ENCODE assay signal across 15 cellular contexts in the genomic region with DNA sequence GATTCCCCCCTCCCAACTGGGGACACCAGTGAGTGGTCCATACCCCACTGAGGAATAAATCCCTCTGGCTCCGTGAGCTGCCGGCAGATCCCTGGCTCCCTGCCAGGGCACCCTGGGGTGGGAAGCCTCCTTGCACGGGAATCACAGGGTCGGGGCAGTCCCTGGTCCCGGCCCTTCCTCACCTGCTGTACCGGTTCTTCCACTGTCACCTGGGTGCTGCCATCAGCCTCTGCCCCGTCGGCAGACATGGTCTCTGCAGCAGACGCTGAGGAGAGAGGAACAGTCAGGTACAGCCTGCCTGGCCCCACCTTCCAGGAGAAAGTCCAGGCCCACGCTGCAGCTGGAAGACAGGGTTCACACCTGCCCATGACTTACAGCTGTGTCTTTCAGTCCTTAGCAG. TPM values are rescaled to one million over a fixed set of nuclear protein-coding genes. Genes with fewer than 3 reads are reported as not detected.
DNase-seq lines count a peak whose midpoint lies in the region; ATAC-seq, FAIRE-seq and TF ChIP-seq lines count a peak whose summit lies in the region.
"Had no signal": no experiment of that assay in that cellular context is flagged by ENCODE, and none has a peak within 500 bp of the region (broad histone marks: within the 10 kb centered on the region; RNA-seq: fewer than 3 reads in every experiment).

No MANE protein-coding gene starts in this region.

- H3K36me3 ChIP-seq in K562 (ENCODE audit: control insufficient read depth, insufficient read depth, low read length) (peaks cover 47% of the 10 kb centered on the region; the same call in 2 of the 3 replicates), osteoblast (ENCODE audit: insufficient read depth, low read length) (peaks cover 61% of the 10 kb centered on the region)
- H3K36me3 ChIP-seq: ovary had no signal

- no peak for TF ChIP-seq EP300 in K562 (IDR thresholded peaks at IDR 0.05; ENCODE audit: low read length)

- DNase-seq in D341Med (ENCODE audit: low spot score), result peak; percentile 54
- DNase-seq in NCI-H1417 (lab: John Stamatoyannopoulos, UW), result peak in 2 of 3 experiments; percentile 79 to 87
- DNase-seq in K562 (ENCODE audit: extremely low read depth in 1 of 4, low spot score in 3 of 4), result peak in 2 of 4 experiments; percentile 13 to 16
- DNase-seq in osteoblast (ENCODE audit: insufficient read length, low spot score, missing footprints), result peak; percentile 52
- no peak for DNase-seq in NCI-H226
- DNase-seq: activated naive CD4-positive, alpha-beta T cell; AML-193; GDM1; KG1; NCI-H2171; ovary had no signal

- intact Hi-C loops in K562 (cut with micrococcal nuclease), result no loop called here

- H3K27ac ChIP-seq in K562 (ENCODE audit: extremely low read depth, low read depth, low read length) (no peak overlapping the region), osteoblast (ENCODE audit: low read depth, low read length) (no peak overlapping the region)
- H3K27ac ChIP-seq: ovary had no signal

- CTCF ChIA-PET in K562 (lab: Yijun Ruan, JAX; ENCODE audit: low intra/inter-chr PET ratio), result no interaction called here

- no peak for FAIRE-seq in K562 (lab: Jason Lieb, UNC)

- H3K27me3 ChIP-seq in K562 (ENCODE audit: control insufficient read depth in 2 of 2, insufficient read depth in 2 of 2, low read length in 2 of 2) (no peaks in the 10 kb centered on the region), osteoblast (ENCODE audit: insufficient read depth, low read length) (no peaks in the 10 kb centered on the region)
- H3K27me3 ChIP-seq: ovary had no signal

- in situ Hi-C loops in K562 (cut with MboI), result no loop called here

- TF ChIP-seq RAD21 in K562 (CRISPR knock-in tag; conservative IDR thresholded peaks at IDR 0.05 in 1 of 2, IDR thresholded peaks at IDR 0.05 in 1 of 2), result no peak

- ATAC-seq in K562, result no peak
- ATAC-seq in HG02798 (IDR thresholded peaks at IDR 0.05; ENCODE audit: poor library complexity, unreplicated experiment), result no peak
- ATAC-seq in GM21825 (IDR thresholded peaks at IDR 0.05; ENCODE audit: unreplicated experiment), result no peak
- ATAC-seq in HG03039 (IDR thresholded peaks at IDR 0.05; ENCODE audit: unreplicated experiment), result no peak

- 74% methylated on average over 10 of the region's 10 CpGs for WGBS in K562 (ENCODE audit: insufficient coverage, low coverage, missing lambda C conversion rate)

- no TSS peak for BruUV-seq in K562 (replicated peaks; lab: Mats Ljungman, UMichigan)

- H3K9me3 ChIP-seq in K562 (replicated peaks; ENCODE audit: control insufficient read depth, insufficient read depth, low read depth, low read length) (no peaks in the 10 kb centered on the region), osteoblast (ENCODE audit: low read depth, low read length) (no peaks in the 10 kb centered on the region)
- H3K9me3 ChIP-seq: ovary had no signal

- TF ChIP-seq CTCF in K562 (IDR thresholded peaks at IDR 0.05 in 2 of 3, conservative IDR thresholded peaks at IDR 0.05 in 1 of 3; ENCODE audit: insufficient read depth in 2 of 3, low read depth in 1 of 3, low read length in 3 of 3) (no peak), osteoblast (IDR thresholded peaks at IDR 0.05; ENCODE audit: extremely low read depth, low read depth, low read length) (no peak)

- peaks cover 4 to 10% of the 10 kb centered on the region in 2 experiments; a peak in 4 of 5 replicates for H3K4me1 ChIP-seq in K562 (replicated peaks in 1 of 2; ENCODE audit: control insufficient read depth in 2 of 2, insufficient read depth in 2 of 2, low read length in 2 of 2)
- peaks cover 1% of the 10 kb centered on the region for H3K4me1 ChIP-seq in osteoblast (ENCODE audit: insufficient read depth, low read length)

- POLR2A ChIA-PET in K562 (lab: Yijun Ruan, JAX), result interaction anchor here (0.7 kb wide), 1 partner anchor 1048 kb away, joined by 3 read pairs; no protein-coding TSS in a partner anchor

- no peak for TF ChIP-seq POLR2A in K562 (conservative IDR thresholded peaks at IDR 0.05)

- 0 out of 2 replicates have a peak, but pooled peaks cover under 1% of the 10 kb centered on the region for H4K20me1 ChIP-seq in K562 (replicated peaks; ENCODE audit: control insufficient read depth, insufficient read depth, low read length)
- peaks cover 45% of the 10 kb centered on the region for H4K20me1 ChIP-seq in osteoblast (ENCODE audit: insufficient read depth, low read length)

- H3K4me2 ChIP-seq in K562 (ENCODE audit: insufficient read depth, low read length) (no peak overlapping the region), osteoblast (ENCODE audit: insufficient read depth, low read length) (no peak overlapping the region)

- no peaks in the 10 kb centered on the region for H3K9me1 ChIP-seq in K562 (ENCODE audit: control insufficient read depth, insufficient read depth, low read length)

- peaks cover 9% of the 10 kb centered on the region for H3K79me2 ChIP-seq in K562 (ENCODE audit: control insufficient read depth, insufficient read depth, low read length)
- peaks cover 72% of the 10 kb centered on the region for H3K79me2 ChIP-seq in osteoblast (ENCODE audit: insufficient read depth, low read length)

- H3K9ac ChIP-seq in K562 (ENCODE audit: insufficient read depth in 1 of 2, low read depth in 2 of 2, low read length in 2 of 2), result peak overlapping the region in 1 of 2 experiments; percentile 75; a peak in 1 of 4 replicates

- H3K4me3 ChIP-seq in K562 (no peak overlapping the region), osteoblast (ENCODE audit: insufficient read depth, low read length) (no peak overlapping the region)
- H3K4me3 ChIP-seq: lung, ovary had no signal

- no peak overlapping the region for H2AFZ ChIP-seq in K562 (ENCODE audit: low read depth, low read length)
- H2AFZ ChIP-seq in osteoblast (ENCODE audit: low read length), result no peak overlapping the region

RNA-seq across cellular contexts. Expression of a gene that starts 6.3 kb away (rescaled TPM):
- total RNA-seq in K562 (2011; cell fraction: chromatin; rRNA removed; ENCODE audit: low replicate concordance), result 24.0 and 76.2 TPM in 2 replicates
- 70.4 and 72.2 TPM in 2 replicates for total RNA-seq in K562 (2011; cell fraction: nucleolus; rRNA removed)
- total RNA-seq in K562 (2011; cell fraction: nucleoplasm; rRNA removed), result 46.2 and 49.7 TPM in 2 replicates
- total RNA-seq in K562 (2014; rRNA removed), result 68.9 and 91.1 TPM in 2 replicates
- 21.5 and 22.0 TPM in 2 replicates for total RNA-seq in K562 (2014; rRNA removed; fragmentation: Illumina TruSeq; extraction: Trizol)
- 46.6 and 46.7 TPM in 2 replicates for total RNA-seq in K562 (2015; rRNA removed; fragmentation: Illumina TruSeq; extraction: Trizol)
- total RNA-seq in K562 (2021), result 75.1 and 75.6 TPM in 2 replicates
- 43.1 and 53.5 TPM in 2 replicates for polyA plus RNA-seq in K562 (2011; rRNA removed)
- polyA plus RNA-seq in K562 (2011; cell fraction: cytosol; rRNA removed), result 65.0 and 129 TPM in 2 replicates
- 17.0 and 20.6 TPM in 2 replicates for polyA plus RNA-seq in K562 (2011; cell fraction: nucleus; rRNA removed)
- 66.2 and 90.2 TPM in 2 replicates for polyA plus RNA-seq in K562 (2012)
- polyA plus RNA-seq in K562 (2014; fragmentation: Illumina TruSeq; extraction: Trizol), result 31.7 and 59.9 TPM in 2 replicates
- polyA plus RNA-seq in K562 (2014; fragmentation: Nextera tagmentation; extraction: Ambion mirVana), result 1 to 10 TPM; 7.5 to 9.8 TPM
- polyA plus RNA-seq in K562 (2014; rRNA removed), result 52.2 and 56.2 TPM in 2 replicates
- polyA minus RNA-seq in K562 (2011; rRNA and poly(A)+ RNA removed), result 21.0 and 30.6 TPM in 2 replicates
- 76.4 and 106 TPM in 2 replicates for polyA minus RNA-seq in K562 (2011; cell fraction: cytosol; rRNA and poly(A)+ RNA removed)
- 25.3 and 38.5 TPM in 2 replicates for polyA minus RNA-seq in K562 (2011; cell fraction: nucleus; rRNA and poly(A)+ RNA removed)
- 224 and 260 TPM in 2 replicates for total RNA-seq in osteoblast

RNA-seq across cellular contexts. Expression of a gene that starts 29.6 kb away (rescaled TPM):
- 3.7 and 10.7 TPM in 2 replicates for total RNA-seq in K562 (2011; cell fraction: chromatin; rRNA removed; ENCODE audit: low replicate concordance)
- total RNA-seq in K562 (2011; cell fraction: nucleolus; rRNA removed), result 4.2 and 4.7 TPM in 2 replicates
- 2.7 and 3.1 TPM in 2 replicates for total RNA-seq in K562 (2011; cell fraction: nucleoplasm; rRNA removed)
- total RNA-seq in K562 (2014; rRNA removed) (1.5 and 2.7 TPM in 2 replicates), K562 (2014; rRNA removed; fragmentation: Illumina TruSeq; extraction: Trizol) (0.77 and 0.98 TPM in 2 replicates), K562 (2015; rRNA removed; fragmentation: Illumina TruSeq; extraction: Trizol) (2.1 and 2.8 TPM in 2 replicates), K562 (2021) (11.5 and 11.6 TPM in 2 replicates), osteoblast (2.7 and 3.3 TPM in 2 replicates)
- polyA plus RNA-seq in K562 (2011; rRNA removed) (0.47 and 1.2 TPM in 2 replicates), K562 (2014; fragmentation: Illumina TruSeq; extraction: Trizol) (3.1 and 7.1 TPM in 2 replicates), K562 (2014; fragmentation: Nextera tagmentation; extraction: Ambion mirVana) (under 1 TPM; 0.07 to 0.11 TPM), K562 (2014; rRNA removed) (4.7 and 5.7 TPM in 2 replicates)
- polyA plus RNA-seq in K562 (2011; cell fraction: cytosol; rRNA removed), result 1.2 and 1.9 TPM in 2 replicates
- 1.5 and 3.1 TPM in 2 replicates for polyA plus RNA-seq in K562 (2011; cell fraction: nucleus; rRNA removed)
- 6.6 and 8.4 TPM in 2 replicates for polyA plus RNA-seq in K562 (2012)
- 0.45 and 0.60 TPM in 2 replicates for polyA minus RNA-seq in K562 (2011; rRNA and poly(A)+ RNA removed)
- polyA minus RNA-seq in K562 (2011; cell fraction: cytosol; rRNA and poly(A)+ RNA removed), result 4.6 and 6.3 TPM in 2 replicates
- polyA minus RNA-seq in K562 (2011; cell fraction: nucleus; rRNA and poly(A)+ RNA removed), result 1.2 and 1.5 TPM in 2 replicates

RNA-seq across cellular contexts. Expression of a gene that starts 41.5 kb away (rescaled TPM):
- not detected in 2 replicates for total RNA-seq in K562 (2011; cell fraction: chromatin; rRNA removed; ENCODE audit: low replicate concordance)
- total RNA-seq in K562 (2011; cell fraction: nucleolus; rRNA removed), result not detected in 2 replicates
- not detected in 2 replicates for total RNA-seq in K562 (2011; cell fraction: nucleoplasm; rRNA removed)
- total RNA-seq in K562 (2014; rRNA removed) (not detected in 2 replicates), K562 (2014; rRNA removed; fragmentation: Illumina TruSeq; extraction: Trizol) (not detected in 2 replicates), K562 (2015; rRNA removed; fragmentation: Illumina TruSeq; extraction: Trizol) (not detected in 2 replicates), K562 (2021) (not detected in 2 replicates), osteoblast (0.29 and 0.36 TPM in 2 replicates)
- polyA plus RNA-seq in K562 (2011; rRNA removed) (not detected in 2 replicates), K562 (2014; fragmentation: Illumina TruSeq; extraction: Trizol) (not detected in 2 replicates), K562 (2014; fragmentation: Nextera tagmentation; extraction: Ambion mirVana) (not detected), K562 (2014; rRNA removed) (not detected in 2 replicates)
- not detected in 2 replicates for polyA plus RNA-seq in K562 (2011; cell fraction: cytosol; rRNA removed)
- not detected in 2 replicates for polyA plus RNA-seq in K562 (2011; cell fraction: nucleus; rRNA removed)
- polyA plus RNA-seq in K562 (2012), result not detected in 2 replicates
- polyA minus RNA-seq in K562 (2011; rRNA and poly(A)+ RNA removed), result not detected in 2 replicates
- polyA minus RNA-seq in K562 (2011; cell fraction: cytosol; rRNA and poly(A)+ RNA removed), result not detected in 2 replicates
- not detected in 2 replicates for polyA minus RNA-seq in K562 (2011; cell fraction: nucleus; rRNA and poly(A)+ RNA removed)

RNA-seq across cellular contexts. Expression of a gene that starts 48.2 kb away (rescaled TPM):
- 18.6 and 36.9 TPM in 2 replicates for total RNA-seq in K562 (2011; cell fraction: chromatin; rRNA removed; ENCODE audit: low replicate concordance)
- total RNA-seq in K562 (2011; cell fraction: nucleolus; rRNA removed), result 23.3 and 25.5 TPM in 2 replicates
- total RNA-seq in K562 (2011; cell fraction: nucleoplasm; rRNA removed), result 15.3 and 17.0 TPM in 2 replicates
- total RNA-seq in K562 (2014; rRNA removed), result 65.5 and 73.3 TPM in 2 replicates
- 16.8 and 17.7 TPM in 2 replicates for total RNA-seq in K562 (2014; rRNA removed; fragmentation: Illumina TruSeq; extraction: Trizol)
- total RNA-seq in K562 (2015; rRNA removed; fragmentation: Illumina TruSeq; extraction: Trizol), result 42.3 and 42.6 TPM in 2 replicates
- 91.4 and 101 TPM in 2 replicates for total RNA-seq in K562 (2021)
- polyA plus RNA-seq in K562 (2011; rRNA removed), result 8.7 and 16.7 TPM in 2 replicates
- 8.1 and 14.0 TPM in 2 replicates for polyA plus RNA-seq in K562 (2011; cell fraction: cytosol; rRNA removed)
- 20.9 and 30.2 TPM in 2 replicates for polyA plus RNA-seq in K562 (2011; cell fraction: nucleus; rRNA removed)
- 23.4 and 46.2 TPM in 2 replicates for polyA plus RNA-seq in K562 (2012)
- 30.9 and 49.5 TPM in 2 replicates for polyA plus RNA-seq in K562 (2014; fragmentation: Illumina TruSeq; extraction: Trizol)
- 10 to 100 TPM in 1 of 2 experiments, 1 to 10 TPM in 1; 6.0 to 14.2 TPM for polyA plus RNA-seq in K562 (2014; fragmentation: Nextera tagmentation; extraction: Ambion mirVana)
- polyA plus RNA-seq in K562 (2014; rRNA removed), result 44.0 and 47.4 TPM in 2 replicates
- 8.0 and 10.3 TPM in 2 replicates for polyA minus RNA-seq in K562 (2011; rRNA and poly(A)+ RNA removed)
- 14.2 and 19.1 TPM in 2 replicates for polyA minus RNA-seq in K562 (2011; cell fraction: cytosol; rRNA and poly(A)+ RNA removed)
- polyA minus RNA-seq in K562 (2011; cell fraction: nucleus; rRNA and poly(A)+ RNA removed), result 8.3 and 9.4 TPM in 2 replicates
- total RNA-seq in osteoblast, result 7.4 and 7.6 TPM in 2 replicates
